18 cellular contexts compared by ENCODE assay signal in genomic region chrX:64230123-64230970, GRCh38. TPM values are rescaled to one million over a fixed set of nuclear protein-coding genes. Genes with fewer than 3 reads are reported as not detected.
"Had no signal": no experiment of that assay in that cellular context is flagged by ENCODE, and none has a peak within 500 bp of the region (broad histone marks: within the 10 kb centered on the region; RNA-seq: fewer than 3 reads in every experiment).

A gene with protein sequence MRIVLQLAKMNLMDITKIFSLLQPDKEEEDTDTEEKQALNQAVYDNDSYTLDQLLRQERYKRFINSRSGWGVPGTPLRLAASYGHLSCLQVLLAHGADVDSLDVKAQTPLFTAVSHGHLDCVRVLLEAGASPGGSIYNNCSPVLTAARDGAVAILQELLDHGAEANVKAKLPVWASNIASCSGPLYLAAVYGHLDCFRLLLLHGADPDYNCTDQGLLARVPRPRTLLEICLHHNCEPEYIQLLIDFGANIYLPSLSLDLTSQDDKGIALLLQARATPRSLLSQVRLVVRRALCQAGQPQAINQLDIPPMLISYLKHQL (minus strand): TSS chrX:64230607. CDS start chrX:64225650, 4,957 bp downstream.

- H3K27ac Mint-ChIP-seq: activated CD4-positive, alpha-beta memory T cell treated with anti-CD3 and anti-CD28 coated beads, Interleukin-2, amount 10 ng/mL, durations not matched to agents 7 days and 5 days; activated naive CD4-positive, alpha-beta T cell treated with anti-CD3 and anti-CD28 coated beads, Interleukin-2, amount 50 U/mL, for 24 hours; neural progenitor cell had no signal

- FAIRE-seq: endometrium had no signal

- H3K4me3 Mint-ChIP-seq: activated CD4-positive, alpha-beta memory T cell treated with anti-CD3 and anti-CD28 coated beads, Interleukin-2, amount 10 ng/mL, durations not matched to agents 7 days and 5 days; activated naive CD4-positive, alpha-beta T cell treated with anti-CD3 and anti-CD28 coated beads, Interleukin-2, amount 50 U/mL, for 24 hours; activated T-cell treated with anti-CD3 and anti-CD28 coated beads, Interleukin-2, amount 50 U/mL, for 4 hours; neural progenitor cell had no signal

- ATAC-seq: activated T-cell treated with anti-CD3 and anti-CD28 coated beads, Interleukin-2, amount 50 U/mL, for 4 hours; esophagus mucosa had no signal

- H3K4me2 ChIP-seq: neural progenitor cell had no signal

- H3K36me3 Mint-ChIP-seq: activated naive CD4-positive, alpha-beta T cell treated with anti-CD3 and anti-CD28 coated beads, Interleukin-2, amount 50 U/mL, for 24 hours; neural progenitor cell had no signal

- H3K9me3 ChIP-seq: sigmoid colon, stomach, testis, upper lobe of left lung had no signal

- H2AFZ ChIP-seq: neural progenitor cell had no signal

- H3K27me3 Mint-ChIP-seq: activated CD4-positive, alpha-beta memory T cell treated with anti-CD3 and anti-CD28 coated beads, Interleukin-2, amount 10 ng/mL, durations not matched to agents 7 days and 5 days; activated naive CD4-positive, alpha-beta T cell treated with anti-CD3 and anti-CD28 coated beads, Interleukin-2, amount 50 U/mL, for 24 hours had no signal

- H3K4me1 Mint-ChIP-seq: activated CD4-positive, alpha-beta memory T cell treated with anti-CD3 and anti-CD28 coated beads, Interleukin-2, amount 10 ng/mL, durations not matched to agents 7 days and 5 days; activated naive CD4-positive, alpha-beta T cell treated with anti-CD3 and anti-CD28 coated beads, Interleukin-2, amount 50 U/mL, for 24 hours; neural progenitor cell had no signal

- H3K36me3 ChIP-seq: neural progenitor cell, sigmoid colon, stomach, upper lobe of left lung had no signal

- H3K4me1 ChIP-seq: neural progenitor cell, sigmoid colon, stomach, testis, upper lobe of left lung had no signal

- DNase-seq: activated CD4-positive, alpha-beta memory T cell treated with anti-CD3 and anti-CD28 coated beads, Interleukin-2, amount 10 ng/mL, durations not matched to agents 7 days and 5 days; activated effector memory CD4-positive, alpha-beta T cell treated with anti-CD3 and anti-CD28 coated beads, Interleukin-2, amount 50 U/mL, for 16 hours; activated T-cell treated with anti-CD3 and anti-CD28 coated beads, Interleukin-2, amount 50 U/mL, for 4 hours; caudate nucleus; hippocampal formation; kidney glomerular epithelial cell; sigmoid colon; stimulated activated CD4-positive, alpha-beta T cell treated with anti-CD3 and anti-CD28 coated beads, Interleukin-12 subunit alpha, Interleukin-12 subunit beta, amount 100 ng/mL, for 4 hours; stimulated activated CD4-positive, alpha-beta T cell treated with anti-CD3 and anti-CD28 coated beads, Interleukin-2, amount 100 ng/mL, for 24 hours; stomach; testis had no signal

- H3K27ac ChIP-seq: neural progenitor cell, sigmoid colon, stomach, testis, upper lobe of left lung had no signal

- H3K9ac ChIP-seq: neural progenitor cell had no signal

- H3K9me3 Mint-ChIP-seq: activated naive CD4-positive, alpha-beta T cell treated with anti-CD3 and anti-CD28 coated beads, Interleukin-2, amount 50 U/mL, for 24 hours; activated T-cell treated with anti-CD3 and anti-CD28 coated beads, Interleukin-2, amount 50 U/mL, for 4 hours had no signal

- H3K27me3 ChIP-seq: neural progenitor cell, sigmoid colon, stomach, testis, upper lobe of left lung had no signal

- H3K4me3 ChIP-seq: neural progenitor cell, sigmoid colon, stomach, testis, upper lobe of left lung had no signal

RNA-seq across cellular contexts. Expression of the gene that starts here (rescaled TPM):
- total RNA-seq: esophagus mucosa, osteocyte, pulmonary artery endothelial cell, stomach had no signal
